In the genomic region with DNA sequence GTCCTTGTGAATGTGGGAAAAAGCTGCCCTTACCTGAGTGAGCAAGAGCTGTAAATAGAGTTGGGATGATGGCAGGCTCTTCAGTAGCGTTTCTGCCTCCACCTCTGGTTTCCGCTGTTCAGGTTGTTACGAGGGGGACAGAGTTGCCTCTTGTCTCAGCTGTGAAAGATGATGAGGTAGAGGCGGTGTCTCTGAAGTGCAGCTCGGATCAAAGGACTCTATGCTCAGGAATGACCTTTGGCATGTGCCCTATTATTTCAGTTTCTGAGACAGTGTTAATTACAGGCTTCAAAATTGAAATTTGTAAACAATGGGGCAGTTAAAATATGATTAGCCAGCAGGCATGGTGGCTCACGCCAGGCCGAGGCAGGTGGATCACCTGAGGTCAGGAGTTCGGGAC, we compare ENCODE assay signal across 16 cellular contexts.
DNase-seq lines count a peak whose midpoint lies in the region; ATAC-seq and TF ChIP-seq lines count a peak whose summit lies in the region.
"Had no signal": no experiment of that assay in that cellular context is flagged by ENCODE, and none has a peak within 500 bp of the region (broad histone marks: within the 10 kb centered on the region; RNA-seq: fewer than 3 reads in every experiment).

No MANE protein-coding gene starts in this region.

- H3K4me1 ChIP-seq in HEK293 (ENCODE audit: control insufficient read depth, insufficient read depth, low read length): no peaks in the 10 kb centered on the region
- H3K4me1 ChIP-seq: A549, Caco-2 had no signal

- peak; percentile 14 for DNase-seq in NCI-H146 (lab: John Stamatoyannopoulos, UW)
- no peak for DNase-seq in NCI-H146 treated with DMSO at 0.1 percent for 48 hours (lab: John Stamatoyannopoulos, UW; ENCODE audit: unreplicated experiment)
- no peak for DNase-seq in left colon
- DNase-seq in NCI-H128 (lab: John Stamatoyannopoulos, UW; ENCODE audit: unreplicated experiment): no peak
- DNase-seq: AML-193; Caco-2; CD4-positive, alpha-beta T cell; GM23248; HCEC 1CT had no signal

- POLR2A ChIA-PET in HEK293 (lab: Yijun Ruan, JAX): no interaction called here

- CTCF ChIA-PET in HEK293 (lab: Yijun Ruan, JAX): interaction anchor here (0.5 kb wide), 1 partner anchor 281 kb away, joined by 4 read pairs; no protein-coding TSS in a partner anchor

- intact Hi-C loops in left colon (cut with DNase I, micrococcal nuclease): no loop called here

- no peak overlapping the region for H3K4me3 ChIP-seq in HEK293 (ENCODE audit: low read depth, low read length)
- H3K4me3 ChIP-seq: A549, GM23248 had no signal

- peak; percentile 59 for ATAC-seq in left colon
- no peak for ATAC-seq in HG02938 (IDR thresholded peaks at IDR 0.05; ENCODE audit: unreplicated experiment)
- no peak for ATAC-seq in HG03442 (IDR thresholded peaks at IDR 0.05; ENCODE audit: unreplicated experiment)
- ATAC-seq: A549 had no signal

- H3K36me3 ChIP-seq in HEK293 (ENCODE audit: control insufficient read depth in 2 of 2, insufficient read depth in 1 of 2, low read length in 2 of 2): peaks cover 29 to 90% of the 10 kb centered on the region in 2 experiments

- H3K9me3 ChIP-seq in HEK293 (ENCODE audit: control insufficient read depth, insufficient read depth, low read depth, low read length): no peaks in the 10 kb centered on the region
- H3K9me3 ChIP-seq: A549, Caco-2 had no signal

- no peak for TF ChIP-seq CTCF in HEK293 (tag by site-specific recombination; IDR thresholded peaks at IDR 0.05)

- no peak overlapping the region for H3K27ac ChIP-seq in HEK293 (ENCODE audit: extremely low read depth, low read depth, low read length)
- H3K27ac ChIP-seq: 22Rv1, A549, C4-2B, GM23248, HL-60 had no signal

TF ChIP-seq in HEK293, 187 proteins besides CTCF, POLR2A, EP300 and RAD21:
- TF ChIP-seq SP7 (tag by site-specific recombination; IDR thresholded peaks at IDR 0.05) (peak; percentile 54), BCL11B (tag by site-specific recombination; IDR thresholded peaks at IDR 0.05; ENCODE audit: low read depth) (no peak)
